ENCODE assay signal across 21 cellular contexts in the genomic region with DNA sequence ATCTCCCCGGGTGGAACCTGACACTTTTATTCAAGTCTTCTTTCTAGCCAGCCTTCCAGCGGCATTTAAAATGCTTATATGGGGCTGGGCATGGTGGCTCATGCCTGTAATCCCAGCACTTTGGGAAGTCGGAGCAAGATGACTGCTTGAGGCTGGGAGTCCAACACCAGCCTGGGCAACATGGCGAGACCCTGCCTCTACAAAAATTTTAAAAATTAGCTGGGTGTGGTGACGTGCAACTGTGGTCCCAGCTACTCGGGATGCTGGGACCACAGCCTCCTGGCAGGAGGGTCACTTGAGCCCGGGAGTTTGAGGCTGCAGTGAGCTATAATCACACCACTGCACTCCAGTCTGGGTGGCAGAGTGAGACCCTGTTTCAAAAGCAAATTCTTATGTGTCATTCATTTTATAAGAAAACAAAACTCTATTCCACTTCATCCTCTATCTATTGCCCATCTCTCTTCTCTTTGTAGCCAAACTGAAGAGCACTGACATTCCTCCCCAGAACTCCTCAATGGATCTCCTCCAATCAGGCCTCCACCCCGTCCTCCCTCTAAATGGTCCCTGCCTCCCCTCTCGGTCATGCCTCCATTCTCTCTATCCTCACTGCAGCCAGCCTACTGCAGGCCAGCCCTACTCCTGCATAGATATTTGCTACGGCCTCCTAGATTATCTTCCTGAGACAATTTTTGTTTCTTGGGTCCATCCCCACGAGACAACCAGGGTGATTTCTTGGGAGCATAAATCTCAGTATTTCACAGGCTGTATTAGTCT. TPM values are rescaled to one million over a fixed set of nuclear protein-coding genes. Genes with fewer than 3 reads are reported as not detected.
DNase-seq lines count a peak whose midpoint lies in the region; ATAC-seq and TF ChIP-seq lines count a peak whose summit lies in the region.
"Had no signal": no experiment of that assay in that cellular context is flagged by ENCODE, and none has a peak within 500 bp of the region (broad histone marks: within the 10 kb centered on the region; RNA-seq: fewer than 3 reads in every experiment).

No MANE protein-coding gene starts in this region.

- DNase-seq in heart left ventricle (peak in 1 of 5 donors; percentile 8), left cardiac atrium (no peak), activated B cell treated with CpG ODN at 0.5 μM for 24 hours (no peak), mesenteric fat pad (ENCODE audit: low spot score) (peak; percentile 24), transverse colon (peak; percentile 2), GM13976 (ENCODE audit: low spot score) (no peak), AML-193 (lab: John Stamatoyannopoulos, UW) (no peak), RWPE1 (ENCODE audit: low spot score) (no peak)
- DNase-seq: activated CD4-positive, alpha-beta T cell treated with anti-CD3 and anti-CD28 coated beads, Interleukin-2, amount 50 U/mL, for 4 hours; DMS79 treated with DMSO at 0.1 percent for 48 hours; effector CD4-positive, alpha-beta T cell; H7; NCI-H1092 treated with DMSO at 0.1 percent for 48 hours; NCI-H2029; NCI-H2227 treated with DMSO at 0.1 percent for 48 hours; NCI-H748 treated with DMSO at 0.1 percent for 48 hours; psoas muscle had no signal

- H3K4me3 Mint-ChIP-seq in activated B cell treated with CpG ODN at 0.5 μM for 24 hours, result peak overlapping the region; percentile 20
- H3K4me3 Mint-ChIP-seq: brain had no signal

- POLR2A ChIA-PET in activated B cell treated with CpG ODN at 0.5 μM for 24 hours (lab: Charles Lee), result interaction anchor here (2.8 kb wide), 1 partner anchor 18 kb away, joined by 17 read pairs; the partner anchor contains the start of gene RHOB
- POLR2A ChIA-PET in RWPE1 (lab: Yijun Ruan, JAX; ENCODE audit: low non-redundant PET), result no interaction called here

- peaks cover 62% of the 10 kb centered on the region for H3K4me1 Mint-ChIP-seq in activated B cell treated with CpG ODN at 0.5 μM for 24 hours

- intact Hi-C loops in heart left ventricle (cut with DNase I) (no loop called here), left cardiac atrium (cut with DNase I) (no loop called here), activated B cell treated with CpG ODN at 0.5 μM for 24 hours (cut with micrococcal nuclease) (loop anchor here (2.0 kb wide), 1 partner anchor 18 kb away; the partner anchor contains the start of gene RHOB), transverse colon (cut with DNase I; ENCODE audit: low total_unique reads) (no loop called here)

- no peak for TF ChIP-seq EP300 in transverse colon (IDR thresholded peaks at IDR 0.05; ENCODE audit: low read depth)

- WGBS in heart left ventricle, 4 donors, result 91 to 93% (median 92%) methylated on average over 11 of the region's 11 CpGs
- 85 to 90% methylated on average over 5 to 11 of the region's 11 CpGs for WGBS in transverse colon (ENCODE audit: low coverage in 1 of 2), 2 donors

- peak overlapping the region in 10 of 12 donors; percentile 6 to 77 (median 54) for H3K27ac ChIP-seq in heart left ventricle
- peak overlapping the region; percentile 16 to 56 (median 50) for H3K27ac ChIP-seq in transverse colon
- no peak overlapping the region for H3K27ac ChIP-seq in RWPE1
- H3K27ac ChIP-seq: neutrophil had no signal

- TF ChIP-seq CTCF in heart left ventricle (IDR thresholded peaks at IDR 0.05) (no peak), activated B cell treated with CpG ODN at 0.5 μM for 24 hours (IDR thresholded peaks at IDR 0.05) (no peak), transverse colon (IDR thresholded peaks at IDR 0.05) (no peak), GM13976 (IDR thresholded peaks at IDR 0.05; ENCODE audit: borderline replicate concordance, control extremely low read depth, extremely low read depth, insufficient read depth, missing control alignments) (no peak), RWPE1 (conservative IDR thresholded peaks at IDR 0.05; ENCODE audit: low read depth) (no peak)

- H3K4me1 ChIP-seq in heart left ventricle (peaks cover 0 to 68% (median 12%) of the 10 kb centered on the region in 12 donors), transverse colon (peaks cover 10 to 34% (median 20%) of the 10 kb centered on the region in 4 donors)

- no peaks in the 10 kb centered on the region for H3K9me3 ChIP-seq in heart left ventricle
- no peaks in the 10 kb centered on the region for H3K9me3 ChIP-seq in transverse colon
- H3K9me3 ChIP-seq: adrenal gland, neutrophil, psoas muscle had no signal

- in situ Hi-C loops in transverse colon (cut with MboI; ENCODE audit: low pct_ligation_motif_present in 1 of 4, low pct_unique_long_range_greater_than_20kb in 1 of 4, low sequenced_read_pairs in 3 of 4) (loop anchor here in 1 of 4 donors (25.0 kb wide), 1 partner anchor 208 kb away; no protein-coding TSS in a partner anchor), GM13976 (cut with MboI; ENCODE audit: low sequenced_read_pairs, unreplicated experiment) (no loop called here)

- no peaks in the 10 kb centered on the region for H3K36me3 Mint-ChIP-seq in activated B cell treated with CpG ODN at 0.5 μM for 24 hours (ENCODE audit: low read depth)
- H3K36me3 Mint-ChIP-seq: brain had no signal

- peak overlapping the region; percentile 71 for H3K27ac Mint-ChIP-seq in activated B cell treated with CpG ODN at 0.5 μM for 24 hours
- H3K27ac Mint-ChIP-seq: brain had no signal

- ATAC-seq in heart left ventricle (no peak), left cardiac atrium (no peak), activated B cell treated with CpG ODN at 0.5 μM for 24 hours (ENCODE audit: low read depth) (no peak)

- no peaks in the 10 kb centered on the region for H3K9me3 Mint-ChIP-seq in activated B cell treated with CpG ODN at 0.5 μM for 24 hours
- H3K9me3 Mint-ChIP-seq: brain had no signal

- H3K36me3 ChIP-seq in heart left ventricle, result no peaks in the 10 kb centered on the region
- H3K36me3 ChIP-seq in transverse colon, result no peaks in the 10 kb centered on the region
- H3K36me3 ChIP-seq: adrenal gland, neutrophil had no signal

- no peaks in the 10 kb centered on the region for H3K27me3 Mint-ChIP-seq in activated B cell treated with CpG ODN at 0.5 μM for 24 hours

- H3K27me3 ChIP-seq in heart left ventricle, result no peaks in the 10 kb centered on the region
- no peaks in the 10 kb centered on the region for H3K27me3 ChIP-seq in transverse colon
- H3K27me3 ChIP-seq: adrenal gland, neutrophil had no signal

- TF ChIP-seq POLR2A in heart left ventricle (IDR thresholded peaks at IDR 0.05), result no peak
- TF ChIP-seq POLR2A in transverse colon (IDR thresholded peaks at IDR 0.05), result no peak

- CTCF ChIA-PET in activated B cell treated with CpG ODN at 0.5 μM for 24 hours (lab: Charles Lee), result interaction anchor here (0.8 kb wide), 1 partner anchor 13 kb away, joined by 3 read pairs; no protein-coding TSS in a partner anchor
- CTCF ChIA-PET in RWPE1 (lab: Yijun Ruan, JAX), result no interaction called here

- H3K4me3 ChIP-seq in heart left ventricle (no peak overlapping the region), transverse colon (no peak overlapping the region)
- H3K4me3 ChIP-seq: adrenal gland, lung, psoas muscle had no signal

RNA-seq across cellular contexts. Expression of gene RHOB, which starts 18.0 kb away (rescaled TPM):
- total RNA-seq in heart left ventricle (100 to 1,000 TPM; 105 to 429 (median 169) TPM), left cardiac atrium (100 to 1,000 TPM; 224 to 279 TPM), activated B cell treated with CpG ODN at 0.5 μM for 24 hours (11.0 and 12.9 TPM in 2 replicates), mesenteric fat pad (677 TPM), transverse colon (100 to 1,000 TPM; 360 to 732 (median 532) TPM)
- 100 to 1,000 TPM; 136 to 238 TPM for polyA plus RNA-seq in heart left ventricle

Comparison
In these comparisons a context has a peak if more than half of its experiments do, and no peak if none do; other contexts are left out.
1. DNase-seq: peak in mesenteric fat pad (single experiment) and transverse colon (single experiment); none in left cardiac atrium (single experiment), activated B cell treated with CpG ODN at 0.5 μM for 24 hours (single experiment), GM13976 (single experiment), AML-193 (0 of 2) and RWPE1 (single experiment).